Comparison of ENCODE assay signal across 18 cellular contexts in genomic region chrX:96729053-96729452, GRCh38. TPM values are rescaled to one million over a fixed set of nuclear protein-coding genes. Genes with fewer than 3 reads are reported as not detected.
DNase-seq lines count a peak whose midpoint lies in the region; ATAC-seq and TF ChIP-seq lines count a peak whose summit lies in the region.
"Had no signal": no experiment of that assay in that cellular context is flagged by ENCODE, and none has a peak within 500 bp of the region (broad histone marks: within the 10 kb centered on the region; RNA-seq: fewer than 3 reads in every experiment).

No MANE protein-coding gene starts in this region.

- no peaks in the 10 kb centered on the region for H3F3A ChIP-seq in GM23338 (replicated peaks; ENCODE audit: low read depth)

- H3K4me1 ChIP-seq in GM23338 (ENCODE audit: insufficient read depth) (peaks cover 14% of the 10 kb centered on the region), A673 (ENCODE audit: insufficient read depth, low read length, poor library complexity, severe bottlenecking) (no peaks in the 10 kb centered on the region)

- DNase-seq in GM23338 (ENCODE audit: low spot score) (peak; percentile 34), WTC11 (ENCODE audit: low spot score) (no peak), endothelial cell (ENCODE audit: low spot score) (no peak), iPS DF 19.7 (ENCODE audit: low read depth, low spot score) (peak; percentile 9), A673 (ENCODE audit: low spot score) (no peak), NCI-H2196 (lab: John Stamatoyannopoulos, UW; ENCODE audit: unreplicated experiment) (no peak), HuH-7 (ENCODE audit: low spot score) (no peak)
- DNase-seq: AML-193; Calu3; CD4-positive, alpha-beta memory T cell; DMS79 treated with DMSO at 0.1 percent for 48 hours; HFFc6; IMR-90 had no signal

- H2AFZ ChIP-seq in GM23338, result no peak overlapping the region

- no peaks in the 10 kb centered on the region for H3K9me2 ChIP-seq in GM23338 (ENCODE audit: insufficient read depth)

- H3K79me2 ChIP-seq in GM23338 (replicated peaks; ENCODE audit: insufficient read depth), result no peaks in the 10 kb centered on the region

- intact Hi-C loops in A673 (cut with micrococcal nuclease; ENCODE audit: unreplicated experiment), result no loop called here

- H3K36me3 ChIP-seq in GM23338 (ENCODE audit: insufficient read depth), result no peaks in the 10 kb centered on the region
- no peaks in the 10 kb centered on the region for H3K36me3 ChIP-seq in A673 (ENCODE audit: insufficient read depth, low read length, poor library complexity, severe bottlenecking)

- H3K4me3 ChIP-seq in GM23338 (no peak overlapping the region), A673 (ENCODE audit: low read depth, low read length, poor library complexity, severe bottlenecking) (no peak overlapping the region)
- H3K4me3 ChIP-seq: GM12878, K562 had no signal

- H3K36me3 Mint-ChIP-seq in GM23338 (ENCODE audit: low read depth) (no peaks in the 10 kb centered on the region), WTC11 (no peaks in the 10 kb centered on the region), endothelial cell (ENCODE audit: low read depth, unreplicated experiment) (no peaks in the 10 kb centered on the region)
- H3K36me3 Mint-ChIP-seq: CD14-positive monocyte; CD4-positive, alpha-beta memory T cell had no signal

- H3K27me3 ChIP-seq in GM23338 (ENCODE audit: insufficient read depth) (no peaks in the 10 kb centered on the region), A673 (replicated peaks; ENCODE audit: insufficient read depth, low read depth, low read length, poor library complexity) (no peaks in the 10 kb centered on the region)

- H3K4me1 Mint-ChIP-seq in GM23338 (peaks cover 26% of the 10 kb centered on the region; the same call in 2 of the 3 replicates), WTC11 (peaks cover 38% of the 10 kb centered on the region), endothelial cell (ENCODE audit: unreplicated experiment) (peaks cover 32% of the 10 kb centered on the region)

- peak; percentile 62 for ATAC-seq in GM23338
- peak; percentile 52; the same call in 1 of the 2 replicates for ATAC-seq in WTC11
- no peak for ATAC-seq in GM21367 (IDR thresholded peaks at IDR 0.05; ENCODE audit: unreplicated experiment)
- ATAC-seq: GM12878, HCT116, K562 had no signal

- no peaks in the 10 kb centered on the region for H3K9me3 ChIP-seq in A673 (ENCODE audit: low read depth, low read length, poor library complexity, severe bottlenecking)

- POLR2A ChIA-PET in WTC11 (lab: Charles Lee), result no interaction called here
- POLR2A ChIA-PET in A673 (lab: Charles Lee; ENCODE audit: low non-redundant PET), result no interaction called here

- H3K9me3 Mint-ChIP-seq in GM23338, result no peaks in the 10 kb centered on the region
- H3K9me3 Mint-ChIP-seq in WTC11, result no peaks in the 10 kb centered on the region
- no peaks in the 10 kb centered on the region for H3K9me3 Mint-ChIP-seq in endothelial cell (ENCODE audit: unreplicated experiment)
- H3K9me3 Mint-ChIP-seq: CD14-positive monocyte; CD4-positive, alpha-beta memory T cell; HFFc6 had no signal

- H3K4me3 Mint-ChIP-seq in GM23338 (no peak overlapping the region), WTC11 (no peak overlapping the region), endothelial cell (ENCODE audit: unreplicated experiment) (no peak overlapping the region)
- H3K4me3 Mint-ChIP-seq: CD14-positive monocyte; CD4-positive, alpha-beta memory T cell; HFFc6 had no signal

- H3K4me2 ChIP-seq in GM23338, result no peak overlapping the region

- H3K27ac Mint-ChIP-seq in GM23338 (no peak overlapping the region), WTC11 (no peak overlapping the region), endothelial cell (ENCODE audit: unreplicated experiment) (peak overlapping the region; percentile 85)
- H3K27ac Mint-ChIP-seq: CD4-positive, alpha-beta memory T cell; HFFc6 had no signal

- no peak for TF ChIP-seq CTCF in GM23338 (conservative IDR thresholded peaks at IDR 0.05; ENCODE audit: low read depth in 2 of 2)
- no peak for TF ChIP-seq CTCF in WTC11 (IDR thresholded peaks at IDR 0.05)
- no peak for TF ChIP-seq CTCF in endothelial cell (IDR thresholded peaks at IDR 0.05; ENCODE audit: unreplicated experiment)
- no peak for TF ChIP-seq CTCF in A673 (conservative IDR thresholded peaks at IDR 0.05; ENCODE audit: low read depth, low read length)

- no peaks in the 10 kb centered on the region; the same call in 1 of the 2 replicates for H4K20me1 ChIP-seq in GM23338 (replicated peaks; ENCODE audit: insufficient read depth)

- CTCF ChIA-PET in WTC11 (lab: Charles Lee) (no interaction called here), A673 (lab: Charles Lee) (no interaction called here)

- peaks cover 2% of the 10 kb centered on the region for H3K27me3 Mint-ChIP-seq in GM23338 (ENCODE audit: insufficient read depth, low read depth, poor library complexity)
- H3K27me3 Mint-ChIP-seq in WTC11 (ENCODE audit: low read depth), result peaks cover 8% of the 10 kb centered on the region
- H3K27me3 Mint-ChIP-seq in endothelial cell (ENCODE audit: unreplicated experiment), result no peaks in the 10 kb centered on the region
- H3K27me3 Mint-ChIP-seq: CD4-positive, alpha-beta memory T cell had no signal

- H3K27ac ChIP-seq in GM23338 (ENCODE audit: low read depth) (no peak overlapping the region), A673 (ENCODE audit: low read depth, low read length, poor library complexity, severe bottlenecking) (no peak overlapping the region)

- no TSS peak for BruUV-seq in A673 (replicated peaks; lab: Mats Ljungman, UMichigan)

TF ChIP-seq in GM23338, 12 proteins besides CTCF, POLR2A, EP300 and RAD21 (continues in another document):
- TF ChIP-seq CREB1 (CRISPR knock-in tag; IDR thresholded peaks at IDR 0.05; ENCODE audit: low read depth), result no peak

TF ChIP-seq in WTC11, 78 proteins besides CTCF, POLR2A, EP300 and RAD21 (continues in another document):
- TF ChIP-seq NFATC4 (CRISPR knock-in tag; IDR thresholded peaks at IDR 0.05) (no peak), ZNF671 (CRISPR knock-in tag; IDR thresholded peaks at IDR 0.05) (no peak), TCF7 (CRISPR knock-in tag; IDR thresholded peaks at IDR 0.05; ENCODE audit: low read depth) (no peak), SMAD4 (CRISPR knock-in tag; IDR thresholded peaks at IDR 0.05) (no peak), ZNF425 (CRISPR knock-in tag; conservative IDR thresholded peaks at IDR 0.05) (no peak), MLX (CRISPR knock-in tag; IDR thresholded peaks at IDR 0.05) (no peak), ATF3 (CRISPR knock-in tag; conservative IDR thresholded peaks at IDR 0.05) (no peak), OVOL2 (CRISPR knock-in tag; IDR thresholded peaks at IDR 0.05; ENCODE audit: borderline replicate concordance) (no peak), ZBTB21 (CRISPR knock-in tag; IDR thresholded peaks at IDR 0.05; ENCODE audit: borderline replicate concordance) (no peak), FOXJ3 (CRISPR knock-in tag; IDR thresholded peaks at IDR 0.05; ENCODE audit: borderline replicate concordance) (no peak), NR3C1 (CRISPR knock-in tag; conservative IDR thresholded peaks at IDR 0.05; ENCODE audit: low read depth) (no peak), ZNF219 (CRISPR knock-in tag; IDR thresholded peaks at IDR 0.05; ENCODE audit: borderline replicate concordance) (no peak), E2F5 (CRISPR knock-in tag; IDR thresholded peaks at IDR 0.05) (no peak)

RNA-seq across cellular contexts. Expression of gene DIAPH2, which starts 44.4 kb away (rescaled TPM):
- total RNA-seq in GM23338 (2014; rRNA removed; shearing (Covaris generic)), result 13.9 and 16.2 TPM in 2 replicates
- polyA plus RNA-seq in GM23338 (2016; fragmentation: Nextera tagmentation; extraction: Ambion mirVana), result 50.9 and 56.6 TPM in 2 replicates
- total RNA-seq in WTC11 (2021) (14.9 to 15.9 TPM (median 15.4 TPM) in 3 replicates), endothelial cell (ENCODE audit: unreplicated experiment) (45.3 TPM), A673 (2021) (10.4 and 11.3 TPM in 2 replicates)

Comparison
In these comparisons a context has a peak if more than half of its experiments do, and no peak if none do; other contexts are left out.
1. DNase-seq: peak in GM23338 (single experiment) and iPS DF 19.7 (single experiment); none in WTC11 (single experiment), endothelial cell (single experiment), A673 (single experiment), NCI-H2196 (single experiment) and HuH-7 (single experiment).